ENCODE assay signal across 28 cellular contexts in genomic region chr5:108762660-108763059, GRCh38. TPM values are rescaled to one million over a fixed set of nuclear protein-coding genes. Genes with fewer than 3 reads are reported as not detected.
DNase-seq lines count a peak whose midpoint lies in the region; ATAC-seq, FAIRE-seq and TF ChIP-seq lines count a peak whose summit lies in the region.
"Had no signal": no experiment of that assay in that cellular context is flagged by ENCODE, and none has a peak within 500 bp of the region (broad histone marks: within the 10 kb centered on the region; RNA-seq: fewer than 3 reads in every experiment).

No MANE protein-coding gene starts in this region.

- no peak overlapping the region for H2BK5ac ChIP-seq in H1 (ENCODE audit: low read depth, low read length)

- TF ChIP-seq POLR2A in GM12891 (IDR thresholded peaks at IDR 0.05; ENCODE audit: low read depth, low read length) (no peak), H1 (IDR thresholded peaks at IDR 0.05; ENCODE audit: control extremely low read depth in 1 of 2, low read depth in 2 of 2, low read length in 2 of 2) (no peak), sigmoid colon (IDR thresholded peaks at IDR 0.05) (no peak)

- H3K56ac ChIP-seq in H1 (replicated peaks; ENCODE audit: insufficient read length, low read depth, low read length), result no peak overlapping the region

- H3K9me3 ChIP-seq in H1 (ENCODE audit: insufficient read depth in 2 of 2, low read depth in 1 of 2, low read length in 1 of 2) (peaks cover 0 to 3% of the 10 kb centered on the region in 2 experiments; a peak in 1 of 4 replicates), sigmoid colon (no peaks in the 10 kb centered on the region)
- H3K9me3 ChIP-seq: gastrocnemius medialis, left lung, Peyer's patch had no signal

- TF ChIP-seq CTCF in H1 (IDR thresholded peaks at IDR 0.05; ENCODE audit: control extremely low read depth in 1 of 3, insufficient read depth in 1 of 3, low read depth in 1 of 3, low read length in 3 of 3), result no peak
- no peak for TF ChIP-seq CTCF in sigmoid colon (IDR thresholded peaks at IDR 0.05)

- no peak for DNase-seq in GM12891 (ENCODE audit: insufficient read length, low spot score)
- DNase-seq in OCI-M1 (lab: John Stamatoyannopoulos, UW), result peak; percentile 74
- no peak for DNase-seq in H1 (ENCODE audit: low read depth in 1 of 2, low spot score in 2 of 2)
- peak; percentile 62 for DNase-seq in pons (ENCODE audit: low spot score)
- DNase-seq in NK-92 (lab: John Stamatoyannopoulos, UW; ENCODE audit: unreplicated experiment), result no peak
- DNase-seq in T-cell, result no peak
- no peak for DNase-seq in sigmoid colon
- DNase-seq: activated CD4-positive, CD25-positive, alpha-beta regulatory T cell treated with anti-CD3 and anti-CD28 coated beads, Interleukin-2, amount 50 U/mL, for 72 hours; activated CD8-positive, alpha-beta T cell treated with anti-CD3 and anti-CD28 coated beads, Interleukin-2, amount 10 ng/mL, durations not matched to agents 7 days and 5 days; activated effector memory CD4-positive, alpha-beta T cell treated with anti-CD3 and anti-CD28 coated beads, Interleukin-2, amount 50 U/mL, for 16 hours; activated naive CD8-positive, alpha-beta T cell treated with anti-CD3 and anti-CD28 coated beads, Interleukin-2, amount 10 ng/mL, durations not matched to agents 7 days and 5 days; activated T-cell treated with anti-CD3 and anti-CD28 coated beads for 4 hours; C1 segment of cervical spinal cord; gastrocnemius medialis; HFFc6; left lung; midbrain; natural killer cell; NCI-H1694 treated with DMSO at 0.1 percent for 48 hours; NCI-H510A; Peyer's patch; retina; stimulated activated CD4-positive, alpha-beta T cell treated with anti-CD3 and anti-CD28 coated beads, Interleukin-2, amount 100 ng/mL, for 24 hours had no signal

- H3K27me3 ChIP-seq in H1 (replicated peaks in 1 of 4; ENCODE audit: control insufficient read depth in 3 of 4, extremely low read depth in 1 of 4, insufficient read depth in 3 of 4, low read length in 3 of 4) (no peaks in the 10 kb centered on the region), sigmoid colon (no peaks in the 10 kb centered on the region)
- H3K27me3 ChIP-seq: gastrocnemius medialis, left lung, Peyer's patch, SJSA1 had no signal

- H3K4me3 ChIP-seq in H1 (ENCODE audit: extremely low read depth in 1 of 4, insufficient read depth in 2 of 4, low read depth in 3 of 4, low read length in 4 of 4), result no peak overlapping the region
- no peak overlapping the region for H3K4me3 ChIP-seq in sigmoid colon
- H3K4me3 ChIP-seq: gastrocnemius medialis, left lung, Peyer's patch, SJSA1, smooth muscle cell had no signal

- H2AFZ ChIP-seq in H1 (ENCODE audit: low read length), result 0 out of 2 replicates have a peak overlapping the region, but pooled peaks have one; percentile 1

- H3K18ac ChIP-seq in H1 (ENCODE audit: extremely low read depth, low read length), result no peak overlapping the region

- H4K8ac ChIP-seq in H1 (ENCODE audit: extremely low read depth, insufficient read depth, low read length), result no peak overlapping the region

- no peak overlapping the region for H2BK12ac ChIP-seq in H1 (ENCODE audit: low read depth, low read length)

- H3K23me2 ChIP-seq in H1 (ENCODE audit: low read depth, low read length), result no peaks in the 10 kb centered on the region

- peaks cover 4% of the 10 kb centered on the region for H3K36me3 Mint-ChIP-seq in T-cell
- H3K36me3 Mint-ChIP-seq: activated naive CD8-positive, alpha-beta T cell treated with anti-CD3 and anti-CD28 coated beads, Interleukin-2, amount 10 ng/mL, durations not matched to agents 7 days and 5 days; natural killer cell had no signal

- TF ChIP-seq EP300 in H1 (IDR thresholded peaks at IDR 0.05; ENCODE audit: borderline replicate concordance in 1 of 2, low read depth in 2 of 2, low read length in 2 of 2), result no peak
- TF ChIP-seq EP300 in sigmoid colon (IDR thresholded peaks at IDR 0.05), result no peak

- H3K79me1 ChIP-seq in H1 (ENCODE audit: low read depth, low read length), result no peaks in the 10 kb centered on the region; the same call in 1 of the 2 replicates

- no peak overlapping the region for H2BK15ac ChIP-seq in H1 (ENCODE audit: low read length)

- 91% methylated on average over 3 of the region's 3 CpGs; no CpG with 5 or more reads in 1 of the 2 experiments for WGBS in H1 (ENCODE audit: extremely low coverage in 1 of 2, insufficient coverage in 1 of 2, insufficient read length in 1 of 2, insufficient replicate concordance in 2 of 2, low coverage in 1 of 2, low lambda C conversion rate in 2 of 2, missing lambda C conversion rate in 1 of 2), 2 experiments
- WGBS in sigmoid colon, 2 donors, result 50 to 74% methylated on average over 3 of the region's 3 CpGs

- H3K36me3 ChIP-seq in H1 (ENCODE audit: control insufficient read depth in 2 of 4, insufficient read depth in 4 of 4, low read length in 3 of 4), result peaks cover 0 to 3% (median 0%) of the 10 kb centered on the region in 4 experiments; a peak in 1 of 8 replicates
- no peaks in the 10 kb centered on the region for H3K36me3 ChIP-seq in sigmoid colon
- H3K36me3 ChIP-seq: gastrocnemius medialis, left lung, Peyer's patch had no signal

- no peak overlapping the region for H2BK20ac ChIP-seq in H1 (ENCODE audit: low read length)

- H2BK120ac ChIP-seq in H1 (replicated peaks; ENCODE audit: low read depth, low read length), result no peak overlapping the region

- no peak overlapping the region for H3K23ac ChIP-seq in H1 (ENCODE audit: insufficient read length)

- no peak overlapping the region for H3K27ac Mint-ChIP-seq in T-cell
- H3K27ac Mint-ChIP-seq: activated CD8-positive, alpha-beta T cell treated with anti-CD3 and anti-CD28 coated beads, Interleukin-2, amount 10 ng/mL, durations not matched to agents 7 days and 5 days; activated naive CD8-positive, alpha-beta T cell treated with anti-CD3 and anti-CD28 coated beads, Interleukin-2, amount 10 ng/mL, durations not matched to agents 7 days and 5 days; HFFc6; natural killer cell had no signal

- intact Hi-C loops in sigmoid colon (cut with DNase I), result no loop called here

- no peak overlapping the region for H3K4ac ChIP-seq in H1 (replicated peaks; ENCODE audit: insufficient read length, low read depth, low read length)

- POLR2A ChIA-PET in H1 (lab: Charles Lee; ENCODE audit: partially characterized antibody), result interaction anchor here (1.0 kb wide), 1 partner anchor 9 kb away, joined by 3 read pairs; no protein-coding TSS in a partner anchor
- POLR2A ChIA-PET in T-cell (lab: Charles Lee), result interaction anchor here in 1 of 2 donors (0.7 to 1.8 kb wide), 2 partner anchors 10 to 112 kb away, joined by 3 to 5 read pairs; no protein-coding TSS in a partner anchor

- ATAC-seq in T-cell (replicated peaks in 1 of 4), result no peak
- ATAC-seq: activated CD8-positive, alpha-beta T cell treated with anti-CD3 and anti-CD28 coated beads, Interleukin-2, amount 10 ng/mL, durations not matched to agents 7 days and 5 days; gastrocnemius medialis; left lung; natural killer cell had no signal

- no peaks in the 10 kb centered on the region for H4K20me1 ChIP-seq in H1 (replicated peaks in 1 of 2; ENCODE audit: control insufficient read depth in 1 of 2, insufficient read depth in 2 of 2, low read length in 2 of 2)

- H2AK5ac ChIP-seq in H1 (ENCODE audit: low read depth, low read length), result no peak overlapping the region

- no peak overlapping the region for H3K14ac ChIP-seq in H1 (ENCODE audit: insufficient read length)

- peak; percentile 26 for FAIRE-seq in GM12891 (lab: Jason Lieb, UNC)
- no peak for FAIRE-seq in H1 (lab: Jason Lieb, UNC)
- FAIRE-seq: G401.6, islet of Langerhans had no signal

- H4K91ac ChIP-seq in H1 (replicated peaks; ENCODE audit: insufficient read length, low read length), result no peak overlapping the region

- no peak overlapping the region for H3K4me2 ChIP-seq in H1 (ENCODE audit: insufficient read depth in 1 of 2, low read depth in 2 of 2, low read length in 2 of 2)
- H3K4me2 ChIP-seq: smooth muscle cell had no signal

- peaks cover 0 to 3% (median 1%) of the 10 kb centered on the region in 4 experiments; a peak in 1 of 7 replicates for H3K4me1 ChIP-seq in H1 (replicated peaks in 1 of 4; ENCODE audit: control insufficient read depth in 3 of 4, insufficient read depth in 4 of 4, low read length in 3 of 4)
- peaks cover 0 to 23% (median 4%) of the 10 kb centered on the region in 4 donors for H3K4me1 ChIP-seq in sigmoid colon
- H3K4me1 ChIP-seq: gastrocnemius medialis, Peyer's patch, SJSA1 had no signal

- H3K79me2 ChIP-seq in H1 (ENCODE audit: control insufficient read depth in 1 of 2, insufficient read depth in 2 of 2, low read length in 2 of 2), result peaks cover 0 to 3% of the 10 kb centered on the region in 2 experiments; a peak in 1 of 4 replicates

- H3K27ac ChIP-seq in H1 (ENCODE audit: low read depth, low read length) (no peak overlapping the region), sigmoid colon (no peak overlapping the region)
- H3K27ac ChIP-seq: gastrocnemius medialis, left lung, Peyer's patch, SJSA1 had no signal

- CTCF ChIA-PET in H1 (lab: Charles Lee; ENCODE audit: partially characterized antibody) (interaction anchor here (0.7 to 1.4 kb wide), 3 partner anchors 13 to 833 kb away, joined by 3 read pairs; no protein-coding TSS in a partner anchor), T-cell (lab: Charles Lee) (no interaction called here)

- no peak for TF ChIP-seq RAD21 in H1 (IDR thresholded peaks at IDR 0.05 in 1 of 2, conservative IDR thresholded peaks at IDR 0.05 in 1 of 2; ENCODE audit: low read depth in 2 of 2, low read length in 2 of 2)

- H3K27me3 Mint-ChIP-seq in T-cell, result no peaks in the 10 kb centered on the region
- H3K27me3 Mint-ChIP-seq: activated naive CD8-positive, alpha-beta T cell treated with anti-CD3 and anti-CD28 coated beads, Interleukin-2, amount 10 ng/mL, durations not matched to agents 7 days and 5 days; central memory CD8-positive, alpha-beta T cell had no signal

- H3K4me1 Mint-ChIP-seq in T-cell, result peaks cover 22 to 32% (median 26%) of the 10 kb centered on the region in 3 donors
- H3K4me1 Mint-ChIP-seq: central memory CD8-positive, alpha-beta T cell had no signal

- H4K5ac ChIP-seq in H1 (ENCODE audit: insufficient read length, low read depth, low read length), result no peak overlapping the region

- no peak overlapping the region for H3K9ac ChIP-seq in H1 (replicated peaks in 1 of 4; ENCODE audit: extremely low read depth in 1 of 4, low read depth in 3 of 4, low read length in 3 of 4)

- peaks cover 0 to 3% (median 3%) of the 10 kb centered on the region in 3 donors for H3K9me3 Mint-ChIP-seq in T-cell
- H3K9me3 Mint-ChIP-seq: central memory CD8-positive, alpha-beta T cell; HFFc6; natural killer cell had no signal

- no peak overlapping the region for H3K4me3 Mint-ChIP-seq in T-cell
- H3K4me3 Mint-ChIP-seq: activated CD8-positive, alpha-beta T cell treated with anti-CD3 and anti-CD28 coated beads, Interleukin-2, amount 10 ng/mL, durations not matched to agents 7 days and 5 days; activated naive CD8-positive, alpha-beta T cell treated with anti-CD3 and anti-CD28 coated beads, Interleukin-2, amount 10 ng/mL, durations not matched to agents 7 days and 5 days; central memory CD8-positive, alpha-beta T cell; HFFc6; natural killer cell had no signal

RNA-seq across cellular contexts. Expression of gene FER, which starts 15.0 kb away (rescaled TPM):
- 5.2 TPM for polyA plus RNA-seq in GM12891 (2012; ENCODE audit: low read depth, missing spikeins)
- 14.3 and 15.8 TPM in 2 replicates for total RNA-seq in H1 (2021; fragmentation: NEBNext Ultra II Directional; extraction: Animal tissue kit (Norgen Biotek cat#: 25700))
- polyA plus RNA-seq in H1 (2011; rRNA removed) (0.85 and 1.3 TPM in 2 replicates), sigmoid colon (1 to 10 TPM; 1.2 to 2.0 (median 1.4) TPM)
- 1.9 TPM for polyA plus RNA-seq in H1 (2011; cell fraction: cytosol; rRNA removed)
- 3.3 TPM for polyA plus RNA-seq in H1 (2011; cell fraction: nucleus; rRNA removed)
- 2.4 to 7.7 TPM (median 3.2 TPM) in 4 replicates for polyA plus RNA-seq in H1 (2012, experiment 1 of 2)
- 0.09 TPM for polyA plus RNA-seq in H1 (2012, experiment 2 of 2)
- 5.9 TPM for polyA plus RNA-seq in H1 (2013, experiment 1 of 2)
- 6.6 TPM for polyA plus RNA-seq in H1 (2013, experiment 2 of 2)
- polyA minus RNA-seq in H1 (2011; rRNA and poly(A)+ RNA removed), result 12.4 and 19.1 TPM in 2 replicates
- polyA minus RNA-seq in H1 (2011; cell fraction: cytosol; rRNA and poly(A)+ RNA removed), result 9.8 TPM
- 45.7 TPM for polyA minus RNA-seq in H1 (2011; cell fraction: nucleus; rRNA and poly(A)+ RNA removed)
- total RNA-seq in T-cell (10 to 100 TPM in 3 of 5 donors, 1 to 10 TPM in 2; 7.0 to 19.6 (median 10.4) TPM), sigmoid colon (10 to 100 TPM; 24.2 to 36.7 (median 33.4) TPM)

Comparison
In these comparisons a context has a peak if more than half of its experiments do, and no peak if none do; other contexts are left out.
1. DNase-seq: peak in OCI-M1 (single experiment) and pons (single experiment); none in GM12891 (single experiment), H1 (0 of 2), NK-92 (single experiment), T-cell (0 of 34) and sigmoid colon (single experiment).